ENCODE assay signal across 8 cellular contexts in genomic region chr17:57849163-57849873, GRCh38. TPM values are rescaled to one million over a fixed set of nuclear protein-coding genes. Genes with fewer than 3 reads are reported as not detected.
DNase-seq lines count a peak whose midpoint lies in the region; ATAC-seq and TF ChIP-seq lines count a peak whose summit lies in the region.

No MANE protein-coding gene starts in this region.

- peaks cover 38 to 52% of the 10 kb centered on the region in 2 donors for H3K4me1 ChIP-seq in thoracic aorta (ENCODE audit: control insufficient read depth in 1 of 2, low read depth in 2 of 2)

- POLR2A ChIA-PET in activated CD4-positive, alpha-beta memory T cell treated with anti-CD3 and anti-CD28 coated beads, Interleukin-2, amount 10 ng/mL, durations not matched to agents 7 days and 5 days (lab: Charles Lee): interaction anchor here (0.8 to 4.2 kb wide), 18 partner anchors 8 to 783 kb away, joined by 3 to 41 read pairs (median 4); partner anchors contain the start of genes AKAP1, CUEDC1, DYNLL2 and MKS1

- no peaks in the 10 kb centered on the region for H3K9me3 ChIP-seq in iPS-18c (ENCODE audit: control insufficient read depth, insufficient read depth, low read length)
- no peaks in the 10 kb centered on the region for H3K9me3 ChIP-seq in thoracic aorta

- intact Hi-C loops in cardiac septum (cut with DNase I): no loop called here
- intact Hi-C loops in Right ventricle myocardium superior (cut with DNase I): no loop called here

- no peaks in the 10 kb centered on the region for H3K27me3 ChIP-seq in thoracic aorta (replicated peaks; ENCODE audit: insufficient read depth)

- H3K27ac Mint-ChIP-seq in activated CD4-positive, alpha-beta memory T cell treated with anti-CD3 and anti-CD28 coated beads, Interleukin-2, amount 10 ng/mL, durations not matched to agents 7 days and 5 days: peak overlapping the region; percentile 98

- H3K4me3 ChIP-seq in iPS-18c (ENCODE audit: insufficient read depth, low read depth, low read length): peak overlapping the region; percentile 90
- peak overlapping the region; percentile 89 for H3K4me3 ChIP-seq in thoracic aorta

- no peak for ATAC-seq in Right ventricle myocardium superior (ENCODE audit: poor library complexity)
- ATAC-seq in thoracic aorta (ENCODE audit: insufficient number of reproducible peaks, low FRiP score, low read depth): no peak

- H3K36me3 Mint-ChIP-seq in activated CD4-positive, alpha-beta memory T cell treated with anti-CD3 and anti-CD28 coated beads, Interleukin-2, amount 10 ng/mL, durations not matched to agents 7 days and 5 days (ENCODE audit: low read depth): peaks cover 20% of the 10 kb centered on the region

- H3K27me3 Mint-ChIP-seq in activated CD4-positive, alpha-beta memory T cell treated with anti-CD3 and anti-CD28 coated beads, Interleukin-2, amount 10 ng/mL, durations not matched to agents 7 days and 5 days: no peaks in the 10 kb centered on the region

- no peak for TF ChIP-seq CTCF in thoracic aorta (IDR thresholded peaks at IDR 0.05)

- H3K9me3 Mint-ChIP-seq in activated CD4-positive, alpha-beta memory T cell treated with anti-CD3 and anti-CD28 coated beads, Interleukin-2, amount 10 ng/mL, durations not matched to agents 7 days and 5 days: no peaks in the 10 kb centered on the region

- peaks cover 43% of the 10 kb centered on the region for H3K4me1 Mint-ChIP-seq in activated CD4-positive, alpha-beta memory T cell treated with anti-CD3 and anti-CD28 coated beads, Interleukin-2, amount 10 ng/mL, durations not matched to agents 7 days and 5 days

- H3K36me3 ChIP-seq in thoracic aorta: peaks cover 3% of the 10 kb centered on the region

- CTCF ChIA-PET in activated CD4-positive, alpha-beta memory T cell treated with anti-CD3 and anti-CD28 coated beads, Interleukin-2, amount 10 ng/mL, durations not matched to agents 7 days and 5 days (lab: Charles Lee): interaction anchor here (1.5 to 4.3 kb wide), 4 partner anchors 9 to 150 kb away, joined by 4 to 26 read pairs (median 16); no protein-coding TSS in a partner anchor

- H3K27ac ChIP-seq in thoracic aorta: peak overlapping the region; percentile 56 to 92

- DNase-seq in cardiac septum (ENCODE audit: low spot score): peak; percentile 54
- no peak for DNase-seq in Right ventricle myocardium superior
- DNase-seq in activated CD4-positive, alpha-beta memory T cell treated with anti-CD3 and anti-CD28 coated beads, Interleukin-2, amount 10 ng/mL, durations not matched to agents 7 days and 5 days: no peak
- DNase-seq in thoracic aorta (ENCODE audit: low spot score): no peak
- no peak for DNase-seq in nucleus accumbens (lab: John Stamatoyannopoulos, UW)
- no peak for DNase-seq in NCI-H2196 (lab: John Stamatoyannopoulos, UW; ENCODE audit: unreplicated experiment)
- no peak for DNase-seq in ecto neural progenitor cell (ENCODE audit: low spot score)

- peak overlapping the region; percentile 95 for H3K4me3 Mint-ChIP-seq in activated CD4-positive, alpha-beta memory T cell treated with anti-CD3 and anti-CD28 coated beads, Interleukin-2, amount 10 ng/mL, durations not matched to agents 7 days and 5 days

RNA-seq across cellular contexts. Expression of gene MRPS23, which starts 0.5 kb away (rescaled TPM):
- total RNA-seq in cardiac septum: 59.6 TPM
- total RNA-seq in Right ventricle myocardium superior: 89.8 TPM
- 10 to 100 TPM; 30.8 to 35.3 TPM for total RNA-seq in activated CD4-positive, alpha-beta memory T cell treated with anti-CD3 and anti-CD28 coated beads, Interleukin-2, amount 10 ng/mL, durations not matched to agents 7 days and 5 days
- 10 to 100 TPM; 16.2 to 16.6 TPM for total RNA-seq in thoracic aorta
